ENCODE assay signal across 2 cellular contexts in genomic region chr9:36448017-36448416, GRCh38.
A peak's percentile ranks its signal among the peaks of the same experiment; 100 is the strongest.
TF ChIP-seq lines count a peak whose summit lies in the region.

No MANE protein-coding gene starts in this region.

TF ChIP-seq in HEK293, 187 proteins besides CTCF, POLR2A, EP300 and RAD21:
- TF ChIP-seq SP7 (tag by site-specific recombination; IDR thresholded peaks at IDR 0.05) (peak; percentile 46; the same call in 1 of the 2 replicates), TSHZ1 (tag by site-specific recombination; IDR thresholded peaks at IDR 0.05; ENCODE audit: borderline replicate concordance) (no peak)

TF ChIP-seq in H1, 55 proteins besides CTCF, POLR2A, EP300 and RAD21:
- TF ChIP-seq EZH2 (IDR thresholded peaks at IDR 0.05; ENCODE audit: low read depth, low read length, severe bottlenecking), result no peak
- no peak for TF ChIP-seq GABPA (IDR thresholded peaks at IDR 0.05; ENCODE audit: borderline replicate concordance, insufficient read depth, low read length)
- TF ChIP-seq SP1 (IDR thresholded peaks at IDR 0.05; ENCODE audit: low read depth, low read length), result no peak
- TF ChIP-seq CHD7 (IDR thresholded peaks at IDR 0.05; ENCODE audit: insufficient replicate concordance, low read length), result no peak
TF ChIP-seq in H1: peak in this region for 0.
